ENCODE assay signal across 8 cellular contexts in genomic region chr1:37485902-37486679, GRCh38. TPM values are rescaled to one million over a fixed set of nuclear protein-coding genes. Genes with fewer than 3 reads are reported as not detected.
A peak's percentile ranks its signal among the peaks of the same experiment; 100 is the strongest.
DNase-seq lines count a peak whose midpoint lies in the region; ATAC-seq and TF ChIP-seq lines count a peak whose summit lies in the region.

No MANE protein-coding gene starts in this region.

- H3K4me1 ChIP-seq in right atrium auricular region = peaks cover 0 to 37% of the 10 kb centered on the region in 2 donors

- CTCF ChIA-PET in activated CD8-positive, alpha-beta T cell treated with anti-CD3 and anti-CD28 coated beads, Interleukin-2, amount 10 ng/mL, durations not matched to agents 7 days and 5 days (lab: Charles Lee) = interaction anchor here (0.6 to 11.1 kb wide), 16 partner anchors 11 to 1263 kb away, joined by 3 to 269 read pairs (median 11); partner anchors contain the start of genes CDCA8, SNIP1 and ZC3H12A

- H3K4me3 ChIP-seq in HL-60 (replicated peaks; ENCODE audit: insufficient read depth, low read length) (no peak overlapping the region), right atrium auricular region (no peak overlapping the region)

- POLR2A ChIA-PET in activated CD8-positive, alpha-beta T cell treated with anti-CD3 and anti-CD28 coated beads, Interleukin-2, amount 10 ng/mL, durations not matched to agents 7 days and 5 days (lab: Charles Lee) = interaction anchor here (1.1 to 4.4 kb wide), 6 partner anchors 11 to 37 kb away, joined by 3 to 49 read pairs (median 3); partner anchors contain the start of genes MEAF6 and ZC3H12A

- TF ChIP-seq CTCF in HL-60 (IDR thresholded peaks at IDR 0.05; ENCODE audit: insufficient read depth, low read length) (no peak), right atrium auricular region (IDR thresholded peaks at IDR 0.05) (no peak)

- H3K9me3 Mint-ChIP-seq in activated CD8-positive, alpha-beta T cell treated with anti-CD3 and anti-CD28 coated beads, Interleukin-2, amount 10 ng/mL, durations not matched to agents 7 days and 5 days (ENCODE audit: insufficient read depth) = no peaks in the 10 kb centered on the region
- no peaks in the 10 kb centered on the region for H3K9me3 Mint-ChIP-seq in stimulated activated memory B cell treated with anti-CD40 and anti-IgM and Interleukin-4, amounts not matched to agents 10 μg/mL and 1 μg/mL and 100 μg/mL, for 72 hours

- peaks cover 41% of the 10 kb centered on the region for H3K36me3 ChIP-seq in right atrium auricular region

- DNase-seq in HL-60 (ENCODE audit: low read depth in 1 of 2, low spot score in 1 of 2) = peak in 1 of 2 experiments; percentile 45
- no peak for DNase-seq in activated CD8-positive, alpha-beta T cell treated with anti-CD3 and anti-CD28 coated beads, Interleukin-2, amount 10 ng/mL, durations not matched to agents 7 days and 5 days
- peak; percentile 52 for DNase-seq in right atrium auricular region (ENCODE audit: low spot score)
- DNase-seq in effector CD4-positive, alpha-beta T cell = no peak
- no peak for DNase-seq in stimulated activated CD4-positive, alpha-beta T cell treated with anti-CD3 and anti-CD28 coated beads, Interleukin-4, amount 100 ng/mL, for 1 hour
- no peak for DNase-seq in caudate nucleus (lab: John Stamatoyannopoulos, UW)
- DNase-seq in iPS-NIHi11 (ENCODE audit: low spot score) = no peak

- H3K4me1 Mint-ChIP-seq in activated CD8-positive, alpha-beta T cell treated with anti-CD3 and anti-CD28 coated beads, Interleukin-2, amount 10 ng/mL, durations not matched to agents 7 days and 5 days (ENCODE audit: low read depth) = peaks cover 26% of the 10 kb centered on the region
- H3K4me1 Mint-ChIP-seq in stimulated activated memory B cell treated with anti-CD40 and anti-IgM and Interleukin-4, amounts not matched to agents 10 μg/mL and 1 μg/mL and 100 μg/mL, for 72 hours = peaks cover 46% of the 10 kb centered on the region

- H3K27ac ChIP-seq in HL-60 (replicated peaks) (peak overlapping the region; percentile 71), right atrium auricular region (peak overlapping the region; percentile 73 to 83), caudate nucleus (ENCODE audit: low read depth, low read length) (no peak overlapping the region)

- H3K27me3 Mint-ChIP-seq in activated CD8-positive, alpha-beta T cell treated with anti-CD3 and anti-CD28 coated beads, Interleukin-2, amount 10 ng/mL, durations not matched to agents 7 days and 5 days (ENCODE audit: low read depth) = no peaks in the 10 kb centered on the region
- H3K27me3 Mint-ChIP-seq in stimulated activated memory B cell treated with anti-CD40 and anti-IgM and Interleukin-4, amounts not matched to agents 10 μg/mL and 1 μg/mL and 100 μg/mL, for 72 hours = no peaks in the 10 kb centered on the region

- H3K9me3 ChIP-seq in right atrium auricular region = no peaks in the 10 kb centered on the region

- no peak for ATAC-seq in activated CD8-positive, alpha-beta T cell treated with anti-CD3 and anti-CD28 coated beads, Interleukin-2, amount 10 ng/mL, durations not matched to agents 7 days and 5 days
- peak; percentile 2 for ATAC-seq in stimulated activated memory B cell treated with anti-CD40 and anti-IgM and Interleukin-4, amounts not matched to agents 10 μg/mL and 1 μg/mL and 100 μg/mL, for 72 hours

- H3K4me3 Mint-ChIP-seq in activated CD8-positive, alpha-beta T cell treated with anti-CD3 and anti-CD28 coated beads, Interleukin-2, amount 10 ng/mL, durations not matched to agents 7 days and 5 days = no peak overlapping the region
- H3K4me3 Mint-ChIP-seq in stimulated activated memory B cell treated with anti-CD40 and anti-IgM and Interleukin-4, amounts not matched to agents 10 μg/mL and 1 μg/mL and 100 μg/mL, for 72 hours = no peak overlapping the region

- H3K36me3 Mint-ChIP-seq in activated CD8-positive, alpha-beta T cell treated with anti-CD3 and anti-CD28 coated beads, Interleukin-2, amount 10 ng/mL, durations not matched to agents 7 days and 5 days (ENCODE audit: low read depth) = peaks cover 31% of the 10 kb centered on the region
- H3K36me3 Mint-ChIP-seq in stimulated activated memory B cell treated with anti-CD40 and anti-IgM and Interleukin-4, amounts not matched to agents 10 μg/mL and 1 μg/mL and 100 μg/mL, for 72 hours = peaks cover 40% of the 10 kb centered on the region

- H3K27me3 ChIP-seq in HL-60 (ENCODE audit: insufficient read depth, poor library complexity, severe bottlenecking) (no peaks in the 10 kb centered on the region), right atrium auricular region (no peaks in the 10 kb centered on the region)

- peak overlapping the region; percentile 84 for H3K27ac Mint-ChIP-seq in activated CD8-positive, alpha-beta T cell treated with anti-CD3 and anti-CD28 coated beads, Interleukin-2, amount 10 ng/mL, durations not matched to agents 7 days and 5 days
- H3K27ac Mint-ChIP-seq in stimulated activated memory B cell treated with anti-CD40 and anti-IgM and Interleukin-4, amounts not matched to agents 10 μg/mL and 1 μg/mL and 100 μg/mL, for 72 hours = peak overlapping the region; percentile 82

RNA-seq across cellular contexts. Expression of gene ZC3H12A, which starts 11.7 kb away (rescaled TPM):
- 10 to 100 TPM; 15.1 to 17.8 TPM for total RNA-seq in activated CD8-positive, alpha-beta T cell treated with anti-CD3 and anti-CD28 coated beads, Interleukin-2, amount 10 ng/mL, durations not matched to agents 7 days and 5 days
- total RNA-seq in right atrium auricular region = 10 to 100 TPM in 1 of 2 donors, 1 to 10 TPM in 1; 9.4 to 13.5 TPM

RNA-seq across cellular contexts. Expression of gene MEAF6, which starts 28.5 kb away (rescaled TPM):
- total RNA-seq in activated CD8-positive, alpha-beta T cell treated with anti-CD3 and anti-CD28 coated beads, Interleukin-2, amount 10 ng/mL, durations not matched to agents 7 days and 5 days = 10 to 100 TPM; 70.8 to 73.0 TPM
- 10 to 100 TPM; 50.4 to 61.0 TPM for total RNA-seq in right atrium auricular region
